ENCODE assay signal across 25 cellular contexts in genomic region chr1:199553104-199553503, GRCh38.
DNase-seq lines count a peak whose midpoint lies in the region; ATAC-seq, FAIRE-seq and TF ChIP-seq lines count a peak whose summit lies in the region.
"Had no signal": no experiment of that assay in that cellular context is flagged by ENCODE, and none has a peak within 500 bp of the region (broad histone marks: within the 10 kb centered on the region; RNA-seq: fewer than 3 reads in every experiment).

No MANE protein-coding gene starts in this region.

- 43% methylated on average over 1 of the region's 1 CpG for WGBS in A549 (ENCODE audit: missing lambda C conversion rate)

- H3K27me3 ChIP-seq in A673 (replicated peaks; ENCODE audit: insufficient read depth, low read depth, low read length, poor library complexity) (no peaks in the 10 kb centered on the region), osteoblast (ENCODE audit: insufficient read depth, low read length) (no peaks in the 10 kb centered on the region)
- H3K27me3 ChIP-seq: BE2C, BLaER1 had no signal

- TF ChIP-seq RAD21 in A549 (conservative IDR thresholded peaks at IDR 0.05 in 1 of 2, IDR thresholded peaks at IDR 0.05 in 1 of 2), result no peak

- peak overlapping the region; percentile 80 for H3K9ac ChIP-seq in SK-N-MC (ENCODE audit: insufficient read length)
- H3K9ac ChIP-seq: BLaER1 had no signal

- no peak overlapping the region for H2AFZ ChIP-seq in osteoblast (ENCODE audit: low read length)

- H3K4me1 ChIP-seq in A549 (no peaks in the 10 kb centered on the region), A673 (ENCODE audit: insufficient read depth, low read length, poor library complexity, severe bottlenecking) (peaks cover 33% of the 10 kb centered on the region), osteoblast (ENCODE audit: insufficient read depth, low read length) (peaks cover 12% of the 10 kb centered on the region)
- H3K4me1 ChIP-seq: BE2C, BLaER1, Caco-2 had no signal

- H3K79me2 ChIP-seq in osteoblast (ENCODE audit: insufficient read depth, low read length), result no peaks in the 10 kb centered on the region

- no peaks in the 10 kb centered on the region for H3K9me3 ChIP-seq in A549
- no peaks in the 10 kb centered on the region for H3K9me3 ChIP-seq in A673 (ENCODE audit: low read depth, low read length, poor library complexity, severe bottlenecking)
- H3K9me3 ChIP-seq in SK-N-MC (ENCODE audit: low read depth, low read length), result no peaks in the 10 kb centered on the region
- no peaks in the 10 kb centered on the region for H3K9me3 ChIP-seq in osteoblast (ENCODE audit: low read depth, low read length)
- H3K9me3 ChIP-seq: BE2C, BLaER1, Caco-2 had no signal

- H3K4me2 ChIP-seq in A549, result no peak overlapping the region
- H3K4me2 ChIP-seq in osteoblast (ENCODE audit: insufficient read depth, low read length), result no peak overlapping the region
- H3K4me2 ChIP-seq: BLaER1 had no signal

- DNase-seq in A549 (ENCODE audit: low read depth in 1 of 2, low spot score in 1 of 2) (no peak), A673 (ENCODE audit: low spot score) (no peak), SK-N-MC (ENCODE audit: low read depth, low spot score) (no peak), C1 segment of cervical spinal cord (lab: John Stamatoyannopoulos, UW) (no peak), osteoblast (ENCODE audit: insufficient read length, low spot score, missing footprints) (no peak), NCI-H1417 (lab: John Stamatoyannopoulos, UW) (no peak)
- DNase-seq: 8988T; ACHN; BE2C; Caco-2; Calu3; CD4-positive, alpha-beta T cell; CD8-positive, alpha-beta T cell; DMS153; DMS53; DMS79; DND-41; EL; GDM1 had no signal

- H3K27ac ChIP-seq in A549 (no peak overlapping the region), A673 (ENCODE audit: low read depth, low read length, poor library complexity, severe bottlenecking) (peak overlapping the region; percentile 81), SK-N-MC (peak overlapping the region; percentile 99; the same call in 1 of the 2 replicates), osteoblast (ENCODE audit: low read depth, low read length) (no peak overlapping the region)
- H3K27ac ChIP-seq: BLaER1, C4-2B had no signal

- FAIRE-seq in A549 (lab: Jason Lieb, UNC), result no peak
- FAIRE-seq: A204.1, GM12878, GM12892, GM18507 had no signal

- no peak for ATAC-seq in A549
- ATAC-seq: CD8-positive, alpha-beta T cell; GM12878 had no signal

- no peaks in the 10 kb centered on the region for H3K36me3 ChIP-seq in A673 (ENCODE audit: insufficient read depth, low read length, poor library complexity, severe bottlenecking)
- peaks cover 4% of the 10 kb centered on the region; the same call in 1 of the 2 replicates for H3K36me3 ChIP-seq in SK-N-MC (ENCODE audit: insufficient read depth, low read length)
- no peaks in the 10 kb centered on the region for H3K36me3 ChIP-seq in osteoblast (ENCODE audit: insufficient read depth, low read length)
- H3K36me3 ChIP-seq: BE2C, BLaER1 had no signal

- CTCF ChIA-PET in A549 (lab: Yijun Ruan, JAX) (interaction anchor here (0.6 to 2.1 kb wide), 3 partner anchors 9 to 190 kb away, joined by 3 to 5 read pairs (median 3); no protein-coding TSS in a partner anchor), A673 (lab: Charles Lee) (interaction anchor here (1.6 kb wide), 1 partner anchor 392 kb away, joined by 4 read pairs; no protein-coding TSS in a partner anchor)

- BruUV-seq in A673 (replicated peaks; lab: Mats Ljungman, UMichigan), result no TSS peak

- H4K20me1 ChIP-seq in osteoblast (ENCODE audit: insufficient read depth, low read length), result no peaks in the 10 kb centered on the region
- H4K20me1 ChIP-seq: BLaER1 had no signal

- no peak for TF ChIP-seq EP300 in A549 (IDR thresholded peaks at IDR 0.05)

- POLR2A ChIA-PET in A549 (lab: Yijun Ruan, JAX), result interaction anchor here (0.6 kb wide), 1 partner anchor 384 kb away, joined by 3 read pairs; no protein-coding TSS in a partner anchor
- POLR2A ChIA-PET in A673 (lab: Charles Lee; ENCODE audit: low non-redundant PET), result no interaction called here

- no peak for TF ChIP-seq POLR2A in A549 (IDR thresholded peaks at IDR 0.05; ENCODE audit: low read length)

- TF ChIP-seq CTCF in A549 (IDR thresholded peaks at IDR 0.05) (no peak), A673 (conservative IDR thresholded peaks at IDR 0.05; ENCODE audit: low read depth, low read length) (no peak), osteoblast (IDR thresholded peaks at IDR 0.05; ENCODE audit: extremely low read depth, low read depth, low read length) (no peak)

- intact Hi-C loops in A673 (cut with micrococcal nuclease; ENCODE audit: unreplicated experiment), result loop anchor here (5.0 kb wide), 3 partner anchors 91 to 781 kb away; no protein-coding TSS in a partner anchor

- H3K4me3 ChIP-seq in A549 (no peak overlapping the region), A673 (ENCODE audit: low read depth, low read length, poor library complexity, severe bottlenecking) (no peak overlapping the region), SK-N-MC (no peak overlapping the region), osteoblast (ENCODE audit: insufficient read depth, low read length) (no peak overlapping the region)
- H3K4me3 ChIP-seq: BLaER1, GM12878 had no signal

TF ChIP-seq in A549, 52 proteins besides CTCF, POLR2A, EP300 and RAD21:
- peak; percentile 76 for TF ChIP-seq MAFK (IDR thresholded peaks at IDR 0.05; ENCODE audit: partially characterized antibody)
- TF ChIP-seq, protein P1, sequence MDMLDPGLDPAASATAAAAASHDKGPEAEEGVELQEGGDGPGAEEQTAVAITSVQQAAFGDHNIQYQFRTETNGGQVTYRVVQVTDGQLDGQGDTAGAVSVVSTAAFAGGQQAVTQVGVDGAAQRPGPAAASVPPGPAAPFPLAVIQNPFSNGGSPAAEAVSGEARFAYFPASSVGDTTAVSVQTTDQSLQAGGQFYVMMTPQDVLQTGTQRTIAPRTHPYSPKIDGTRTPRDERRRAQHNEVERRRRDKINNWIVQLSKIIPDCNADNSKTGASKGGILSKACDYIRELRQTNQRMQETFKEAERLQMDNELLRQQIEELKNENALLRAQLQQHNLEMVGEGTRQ (IDR thresholded peaks at IDR 0.05), result no peak
TF ChIP-seq in A549: peak in this region for 1.

Comparison
In these comparisons a context has a peak if more than half of its experiments do, and no peak if none do; other contexts are left out.
1. H3K27ac ChIP-seq: peak in A673 (single experiment) and SK-N-MC (single experiment); none in A549 (0 of 2) and osteoblast (single experiment).